ENCODE assay signal across 30 cellular contexts in the genomic region with DNA sequence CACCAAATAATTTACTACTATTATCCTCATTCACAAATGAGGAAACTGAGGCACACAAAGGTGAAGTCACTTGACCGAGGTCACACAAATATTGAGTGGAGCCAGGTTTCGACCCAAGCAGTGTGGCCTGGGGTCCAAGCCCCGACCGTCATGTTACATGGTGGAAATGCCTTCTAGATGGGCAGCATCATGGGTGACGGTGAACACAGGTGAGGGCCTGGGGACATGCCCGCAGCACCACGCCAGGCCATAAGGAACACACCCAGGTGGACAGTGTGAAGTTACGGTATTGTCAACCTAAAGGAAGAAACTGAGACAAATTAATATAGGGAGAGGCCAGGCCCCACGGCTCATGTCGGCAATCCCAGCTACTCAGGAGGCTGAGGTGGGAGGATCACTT. TPM values are rescaled to one million over a fixed set of nuclear protein-coding genes. Genes with fewer than 3 reads are reported as not detected.
A peak's percentile ranks its signal among the peaks of the same experiment; 100 is the strongest.
DNase-seq lines count a peak whose midpoint lies in the region; ATAC-seq, FAIRE-seq and TF ChIP-seq lines count a peak whose summit lies in the region.
"Had no signal": no experiment of that assay in that cellular context is flagged by ENCODE, and none has a peak within 500 bp of the region (broad histone marks: within the 10 kb centered on the region; RNA-seq: fewer than 3 reads in every experiment).

No MANE protein-coding gene starts in this region.

- H3K27ac Mint-ChIP-seq in MCF 10A (ENCODE audit: low read depth, unreplicated experiment): no peak overlapping the region
- H3K27ac Mint-ChIP-seq in activated T-helper 17 cell treated with anti-CD3 and anti-CD28 coated beads, Interleukin-2, amount 50 U/mL, for 72 hours: peak overlapping the region; percentile 74
- no peak overlapping the region for H3K27ac Mint-ChIP-seq in mesothelial cell of epicardium
- H3K27ac Mint-ChIP-seq: memory B cell; T-helper 2 cell treated with Interferon-gamma antibody and Interleukin-4, amounts not matched to agents 5 μg/mL and 100 μg/mL, for 36 hours had no signal

- H4K8ac ChIP-seq in mesenchymal stem cell (ENCODE audit: low read length): no peak overlapping the region

- intact Hi-C loops in breast epithelium (cut with DNase I; ENCODE audit: low total_unique reads) (no loop called here), MCF 10A (cut with micrococcal nuclease) (no loop called here), vagina (cut with DNase I) (no loop called here), kidney (cut with DNase I) (no loop called here)

- peak overlapping the region; percentile 45 for H4K91ac ChIP-seq in mesenchymal stem cell (ENCODE audit: low read length)

- CTCF ChIA-PET in MCF 10A (lab: Yijun Ruan, JAX): interaction anchor here (0.6 kb wide), 1 partner anchor 235 kb away, joined by 3 read pairs; no protein-coding TSS in a partner anchor

- H3K23ac ChIP-seq in mesenchymal stem cell (ENCODE audit: low read length in 2 of 2): no peak overlapping the region

- TF ChIP-seq CTCF in breast epithelium (IDR thresholded peaks at IDR 0.05) (no peak), MCF 10A (IDR thresholded peaks at IDR 0.05; ENCODE audit: unreplicated experiment) (no peak), vagina (IDR thresholded peaks at IDR 0.05) (no peak), mesothelial cell of epicardium (IDR thresholded peaks at IDR 0.05; ENCODE audit: unreplicated experiment) (no peak), kidney (IDR thresholded peaks at IDR 0.05; ENCODE audit: borderline replicate concordance, extremely low read depth, insufficient read depth) (no peak)

- H3K36me3 Mint-ChIP-seq in MCF 10A (ENCODE audit: insufficient read depth, unreplicated experiment): peaks cover 32% of the 10 kb centered on the region
- peaks cover 56% of the 10 kb centered on the region for H3K36me3 Mint-ChIP-seq in activated T-helper 17 cell treated with anti-CD3 and anti-CD28 coated beads, Interleukin-2, amount 50 U/mL, for 72 hours (ENCODE audit: low read depth)
- peaks cover 5% of the 10 kb centered on the region for H3K36me3 Mint-ChIP-seq in mesothelial cell of epicardium

- POLR2A ChIA-PET in MCF 10A (lab: Yijun Ruan, JAX): interaction anchor here (0.6 kb wide), 1 partner anchor 47 kb away, joined by 3 read pairs; no protein-coding TSS in a partner anchor

- no peak overlapping the region for H2AK5ac ChIP-seq in mesenchymal stem cell (ENCODE audit: low read length, severe bottlenecking)

- no peak overlapping the region for H3K4me3 ChIP-seq in breast epithelium
- H3K4me3 ChIP-seq in mesenchymal stem cell (ENCODE audit: insufficient read depth in 1 of 2, low read depth in 1 of 2, low read length in 2 of 2): no peak overlapping the region
- H3K4me3 ChIP-seq in vagina: no peak overlapping the region
- H3K4me3 ChIP-seq in kidney (ENCODE audit: low read length in 2 of 2): no peak overlapping the region
- H3K4me3 ChIP-seq: gastrocnemius medialis, hepatocyte, right lobe of liver, transverse colon had no signal

- H3K4me2 ChIP-seq in mesenchymal stem cell (ENCODE audit: low read length, poor library complexity, severe bottlenecking): no peak overlapping the region
- H3K4me2 ChIP-seq: hepatocyte had no signal

- no peak overlapping the region for H3K4me3 Mint-ChIP-seq in MCF 10A (ENCODE audit: unreplicated experiment)
- H3K4me3 Mint-ChIP-seq in activated T-helper 17 cell treated with anti-CD3 and anti-CD28 coated beads, Interleukin-2, amount 50 U/mL, for 72 hours: no peak overlapping the region
- no peak overlapping the region for H3K4me3 Mint-ChIP-seq in mesothelial cell of epicardium
- H3K4me3 Mint-ChIP-seq: memory B cell; T-helper 2 cell treated with Interferon-gamma antibody and Interleukin-4, amounts not matched to agents 5 μg/mL and 100 μg/mL, for 36 hours had no signal

- H2BK12ac ChIP-seq in mesenchymal stem cell (ENCODE audit: low read length in 2 of 2): no peak overlapping the region

- BruUV-seq in MCF 10A (replicated peaks; lab: Mats Ljungman, UMichigan): no TSS peak

- no peak overlapping the region for H2AFZ ChIP-seq in mesenchymal stem cell (ENCODE audit: low read depth, low read length)
- H2AFZ ChIP-seq: hepatocyte had no signal

- H3K36me3 ChIP-seq in breast epithelium: no peaks in the 10 kb centered on the region
- H3K36me3 ChIP-seq in mesenchymal stem cell (ENCODE audit: control insufficient read depth in 1 of 2, insufficient read depth in 2 of 2, low read depth in 1 of 2, low read length in 2 of 2): peaks cover 15 to 28% of the 10 kb centered on the region in 2 experiments
- peaks cover 0 to 13% of the 10 kb centered on the region in 2 donors for H3K36me3 ChIP-seq in vagina
- peaks cover 0 to 10% of the 10 kb centered on the region in 2 donors for H3K36me3 ChIP-seq in kidney (ENCODE audit: control insufficient read depth in 1 of 2, insufficient read depth in 2 of 2, low read length in 2 of 2)
- H3K36me3 ChIP-seq: gastrocnemius medialis had no signal

- no peak overlapping the region for H2BK15ac ChIP-seq in mesenchymal stem cell (ENCODE audit: low read depth, poor library complexity, severe bottlenecking)

- H3K4ac ChIP-seq in mesenchymal stem cell (ENCODE audit: low read depth in 1 of 2, low read length in 2 of 2): no peak overlapping the region

- H3K18ac ChIP-seq in mesenchymal stem cell (ENCODE audit: low read depth in 1 of 2, low read length in 2 of 2): no peak overlapping the region

- H2BK5ac ChIP-seq in mesenchymal stem cell (ENCODE audit: low read depth, low read length, poor library complexity, severe bottlenecking): no peak overlapping the region

- no peaks in the 10 kb centered on the region for H3K27me3 Mint-ChIP-seq in MCF 10A (ENCODE audit: insufficient read depth, unreplicated experiment)
- no peaks in the 10 kb centered on the region for H3K27me3 Mint-ChIP-seq in activated T-helper 17 cell treated with anti-CD3 and anti-CD28 coated beads, Interleukin-2, amount 50 U/mL, for 72 hours
- H3K27me3 Mint-ChIP-seq in mesothelial cell of epicardium (ENCODE audit: low read depth): peaks cover 2% of the 10 kb centered on the region
- H3K27me3 Mint-ChIP-seq: memory B cell, progenitor cell of endocrine pancreas had no signal

- H3K9me3 ChIP-seq in breast epithelium: no peaks in the 10 kb centered on the region
- no peaks in the 10 kb centered on the region for H3K9me3 ChIP-seq in mesenchymal stem cell (ENCODE audit: control insufficient read depth, low read length)
- H3K9me3 ChIP-seq in vagina: no peaks in the 10 kb centered on the region
- H3K9me3 ChIP-seq in kidney (ENCODE audit: control insufficient read depth in 1 of 2, low read length in 2 of 2): no peaks in the 10 kb centered on the region
- H3K9me3 ChIP-seq: BE2C, gastrocnemius medialis, right lobe of liver, transverse colon had no signal

- no peak for ATAC-seq in activated T-helper 17 cell treated with anti-CD3 and anti-CD28 coated beads, Interleukin-2, amount 50 U/mL, for 72 hours (replicated peaks)
- ATAC-seq: right lobe of liver had no signal

- DNase-seq in breast epithelium (ENCODE audit: low spot score in 2 of 2) (no peak), MCF 10A (ENCODE audit: unreplicated experiment) (no peak), mesenchymal stem cell (no peak), vagina (ENCODE audit: extremely low spot score in 2 of 2) (no peak), mesothelial cell of epicardium (ENCODE audit: low spot score in 2 of 2, unreplicated experiment in 2 of 2) (no peak), kidney (no peak), SIG-M5 treated with dmso at 0.1 percent for 504 hours (lab: John Stamatoyannopoulos, UW; ENCODE audit: unreplicated experiment) (no peak)
- DNase-seq: ACHN; activated CD4-positive, alpha-beta T cell treated with anti-CD3 and anti-CD28 coated beads for 1 hour; activated gamma-delta T cell treated with Interleukin-2 at 50 U/mL for 16 hours; amniotic stem cell; BE2C; DMS53; gastrocnemius medialis; left cardiac atrium; MV-4-11; NCI-H1436 treated with DMSO at 0.1 percent for 48 hours; NCI-H345; right lobe of liver; SHP77; stimulated activated CD4-positive, alpha-beta T cell treated with anti-CD3 and anti-CD28 coated beads, Interleukin-4, amount 100 ng/mL, for 24 hours; transverse colon had no signal

- 98% methylated on average over 10 of the region's 10 CpGs for WGBS in mesenchymal stem cell

- TF ChIP-seq POLR2A in breast epithelium (IDR thresholded peaks at IDR 0.05) (no peak), vagina (IDR thresholded peaks at IDR 0.05) (no peak)

- no peaks in the 10 kb centered on the region for H3K4me1 ChIP-seq in breast epithelium
- peaks cover 4% of the 10 kb centered on the region for H3K4me1 ChIP-seq in mesenchymal stem cell (ENCODE audit: control insufficient read depth, insufficient read depth, low read depth, low read length)
- H3K4me1 ChIP-seq in vagina: peaks cover 9% of the 10 kb centered on the region
- H3K4me1 ChIP-seq in kidney (ENCODE audit: control insufficient read depth in 1 of 2, insufficient read depth in 1 of 2, low read depth in 1 of 2, low read length in 2 of 2): no peaks in the 10 kb centered on the region
- H3K4me1 ChIP-seq: BE2C, right lobe of liver had no signal

- no peak for FAIRE-seq in kidney (lab: Jason Lieb, UNC)
- FAIRE-seq: colon, endothelial cell of umbilical vein, GM12892 had no signal

- H3K4me1 Mint-ChIP-seq in MCF 10A (ENCODE audit: insufficient read depth, unreplicated experiment) (no peaks in the 10 kb centered on the region), mesothelial cell of epicardium (no peaks in the 10 kb centered on the region)
- H3K4me1 Mint-ChIP-seq in activated T-helper 17 cell treated with anti-CD3 and anti-CD28 coated beads, Interleukin-2, amount 50 U/mL, for 72 hours: no peaks in the 10 kb centered on the region
- H3K4me1 Mint-ChIP-seq: memory B cell had no signal

- H3K27me3 ChIP-seq in breast epithelium: no peaks in the 10 kb centered on the region
- peaks cover 0 to 10% of the 10 kb centered on the region in 2 experiments for H3K27me3 ChIP-seq in mesenchymal stem cell (ENCODE audit: control insufficient read depth in 1 of 2, insufficient read depth in 1 of 2, low read length in 2 of 2)
- H3K27me3 ChIP-seq in vagina: no peaks in the 10 kb centered on the region
- H3K27me3 ChIP-seq: BE2C, gastrocnemius medialis, hepatocyte, right lobe of liver, transverse colon had no signal

- H3K27ac ChIP-seq in breast epithelium (peak overlapping the region; percentile 43 to 71), mesenchymal stem cell (ENCODE audit: low read length, poor library complexity, severe bottlenecking) (no peak overlapping the region), vagina (peak overlapping the region; percentile 84), kidney (ENCODE audit: low read depth in 2 of 2, low read length in 2 of 2) (no peak overlapping the region)
- H3K27ac ChIP-seq: hepatocyte, right lobe of liver had no signal

- no peak overlapping the region for H3K9ac ChIP-seq in mesenchymal stem cell (ENCODE audit: low read length)
- no peak overlapping the region for H3K9ac ChIP-seq in kidney (ENCODE audit: low read length in 2 of 2)

- H3K9me3 Mint-ChIP-seq in MCF 10A (ENCODE audit: unreplicated experiment): no peaks in the 10 kb centered on the region
- no peaks in the 10 kb centered on the region for H3K9me3 Mint-ChIP-seq in activated T-helper 17 cell treated with anti-CD3 and anti-CD28 coated beads, Interleukin-2, amount 50 U/mL, for 72 hours
- H3K9me3 Mint-ChIP-seq in mesothelial cell of epicardium: no peaks in the 10 kb centered on the region
- H3K9me3 Mint-ChIP-seq: memory B cell; T-helper 2 cell treated with Interferon-gamma antibody and Interleukin-4, amounts not matched to agents 5 μg/mL and 100 μg/mL, for 36 hours had no signal

- H3K14ac ChIP-seq in mesenchymal stem cell (ENCODE audit: low read length in 2 of 2): no peak overlapping the region

- no peaks in the 10 kb centered on the region for H3K79me1 ChIP-seq in mesenchymal stem cell (replicated peaks; ENCODE audit: low read length, poor library complexity, severe bottlenecking)

- no peak overlapping the region for H2BK120ac ChIP-seq in mesenchymal stem cell (ENCODE audit: low read depth, low read length)

RNA-seq across cellular contexts. Expression of a gene that starts 35.3 kb away (rescaled TPM):
- total RNA-seq in breast epithelium (100 to 1,000 TPM; 355 to 424 (median 391) TPM), MCF 10A (2022) (704 and 715 TPM in 2 replicates), vagina (499 TPM), mesothelial cell of epicardium (460 to 515 TPM (median 465 TPM) in 3 replicates), kidney (390 TPM)
- total RNA-seq in activated T-helper 17 cell treated with anti-CD3 and anti-CD28 coated beads, Interleukin-2, amount 50 U/mL, for 72 hours: 100 to 1,000 TPM; 319 to 383 TPM
- 97.7 TPM for polyA plus RNA-seq in mesenchymal stem cell (2013, experiment 1 of 2)
- 90.8 TPM for polyA plus RNA-seq in mesenchymal stem cell (2013, experiment 2 of 2)
- 132 TPM for polyA plus RNA-seq in kidney (ENCODE audit: insufficient read depth, low read depth, low replicate concordance)

Comparison
In these comparisons a context has a peak if more than half of its experiments do, and no peak if none do; other contexts are left out.
1. H3K27ac ChIP-seq: peak in breast epithelium (2 of 2) and vagina (single experiment); none in mesenchymal stem cell (single experiment) and kidney (0 of 2).